Comparison of ENCODE assay signal across 19 cellular contexts in the genomic region with DNA sequence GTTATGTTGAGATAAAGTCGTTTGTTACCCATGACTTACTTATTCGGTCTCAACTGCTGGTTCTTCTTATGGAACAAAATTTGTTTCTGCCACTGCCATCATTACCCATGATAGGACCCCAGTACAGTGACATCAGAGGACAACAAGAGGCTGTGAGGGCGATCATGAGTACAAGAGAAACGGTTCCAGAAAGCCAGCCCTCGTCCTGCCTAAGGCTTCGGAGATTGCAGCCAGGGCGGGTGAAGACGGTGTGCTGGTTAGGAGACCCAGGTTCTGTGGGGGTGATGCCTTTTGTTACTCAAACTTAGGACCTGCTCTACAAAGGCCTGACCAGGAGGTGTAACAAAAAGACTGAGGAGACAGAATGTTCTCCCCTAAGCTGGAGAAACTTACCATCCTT. TPM values are rescaled to one million over a fixed set of nuclear protein-coding genes. Genes with fewer than 3 reads are reported as not detected.
DNase-seq lines count a peak whose midpoint lies in the region; ATAC-seq, FAIRE-seq and TF ChIP-seq lines count a peak whose summit lies in the region.
"Had no signal": no experiment of that assay in that cellular context is flagged by ENCODE, and none has a peak within 500 bp of the region (broad histone marks: within the 10 kb centered on the region; RNA-seq: fewer than 3 reads in every experiment).

No MANE protein-coding gene starts in this region.

- H3K27me3 ChIP-seq in CD4-positive, alpha-beta memory T cell (ENCODE audit: insufficient read depth, low read length), result no peaks in the 10 kb centered on the region
- H3K27me3 ChIP-seq in MG63, result peaks cover 3% of the 10 kb centered on the region; the same call in 1 of the 2 replicates
- H3K27me3 ChIP-seq: testis had no signal

- peak overlapping the region; percentile 76 to 85 (median 84) for H3K4me3 Mint-ChIP-seq in CD4-positive, alpha-beta memory T cell
- peak overlapping the region; percentile 91 for H3K4me3 Mint-ChIP-seq in activated T-helper 17 cell treated with anti-CD3 and anti-CD28 coated beads, Interleukin-2, amount 50 U/mL, for 72 hours
- peak overlapping the region; percentile 31 for H3K4me3 Mint-ChIP-seq in natural killer cell

- POLR2A ChIA-PET in CD4-positive, alpha-beta memory T cell (lab: Charles Lee; ENCODE audit: partially characterized antibody), result interaction anchor here (1.1 to 43.1 kb wide), 7 partner anchors 9 to 66 kb away, joined by 3 to 1810 read pairs (median 16); no protein-coding TSS in a partner anchor

- no peak for TF ChIP-seq CTCF in natural killer cell (IDR thresholded peaks at IDR 0.05)

- H3K27ac Mint-ChIP-seq in CD4-positive, alpha-beta memory T cell, result peak overlapping the region; percentile 91 to 98 (median 95)
- peak overlapping the region; percentile 68 for H3K27ac Mint-ChIP-seq in activated T-helper 17 cell treated with anti-CD3 and anti-CD28 coated beads, Interleukin-2, amount 50 U/mL, for 72 hours
- peak overlapping the region; percentile 84 to 96 for H3K27ac Mint-ChIP-seq in natural killer cell

- no peaks in the 10 kb centered on the region for H3K9me3 ChIP-seq in CD4-positive, alpha-beta memory T cell (ENCODE audit: control insufficient read depth in 1 of 2, low read length in 2 of 2)
- H3K9me3 ChIP-seq in KOPT-K1 (ENCODE audit: insufficient read depth, low read length, poor library complexity, severe bottlenecking) (no peaks in the 10 kb centered on the region), MG63 (no peaks in the 10 kb centered on the region)
- H3K9me3 ChIP-seq: testis had no signal

- H3K36me3 Mint-ChIP-seq in CD4-positive, alpha-beta memory T cell, result peaks cover 0 to 2% of the 10 kb centered on the region in 2 donors
- peaks cover 5% of the 10 kb centered on the region for H3K36me3 Mint-ChIP-seq in activated T-helper 17 cell treated with anti-CD3 and anti-CD28 coated beads, Interleukin-2, amount 50 U/mL, for 72 hours (ENCODE audit: low read depth)
- no peaks in the 10 kb centered on the region for H3K36me3 Mint-ChIP-seq in natural killer cell

- intact Hi-C loops in CD4-positive, alpha-beta memory T cell (cut with micrococcal nuclease), result no loop called here
- intact Hi-C loops in natural killer cell (cut with micrococcal nuclease), result no loop called here

- H3K9me3 Mint-ChIP-seq in CD4-positive, alpha-beta memory T cell, result no peaks in the 10 kb centered on the region
- no peaks in the 10 kb centered on the region for H3K9me3 Mint-ChIP-seq in activated T-helper 17 cell treated with anti-CD3 and anti-CD28 coated beads, Interleukin-2, amount 50 U/mL, for 72 hours
- no peaks in the 10 kb centered on the region for H3K9me3 Mint-ChIP-seq in natural killer cell

- ATAC-seq in activated T-helper 17 cell treated with anti-CD3 and anti-CD28 coated beads, Interleukin-2, amount 50 U/mL, for 72 hours (replicated peaks), result peak; percentile 10
- ATAC-seq in natural killer cell (no peak), HG02798 (IDR thresholded peaks at IDR 0.05; ENCODE audit: poor library complexity, unreplicated experiment) (no peak)

- DNase-seq in CD4-positive, alpha-beta memory T cell, result peak in 1 of 5 donors; percentile 63
- no peak for DNase-seq in natural killer cell
- no peak for DNase-seq in HTR-8/SVneo (ENCODE audit: insufficient read length, low spot score)
- DNase-seq in medulla oblongata (ENCODE audit: extremely low spot score), result no peak
- DNase-seq in MG63, result no peak
- DNase-seq: Calu3; H7; NCI-H1105; NCI-H524 treated with DMSO at 0.1 percent for 48 hours; SIG-M5; stimulated activated CD4-positive, alpha-beta T cell treated with anti-CD3 and anti-CD28 coated beads, Interleukin-2, amount 100 ng/mL, for 48 hours; testis had no signal

- FAIRE-seq in HTR-8/SVneo (lab: Jason Lieb, UNC), result no peak
- FAIRE-seq: colon had no signal

- peaks cover 98% of the 10 kb centered on the region for H3K4me1 ChIP-seq in CD4-positive, alpha-beta memory T cell (ENCODE audit: insufficient read depth, low read length)
- H3K4me1 ChIP-seq: parathyroid adenoma, testis had no signal

- no peaks in the 10 kb centered on the region for H3K27me3 Mint-ChIP-seq in CD4-positive, alpha-beta memory T cell
- H3K27me3 Mint-ChIP-seq in activated T-helper 17 cell treated with anti-CD3 and anti-CD28 coated beads, Interleukin-2, amount 50 U/mL, for 72 hours, result no peaks in the 10 kb centered on the region
- H3K27me3 Mint-ChIP-seq in natural killer cell (ENCODE audit: low read depth in 2 of 2), result no peaks in the 10 kb centered on the region

- no peaks in the 10 kb centered on the region for H3K36me3 ChIP-seq in CD4-positive, alpha-beta memory T cell (ENCODE audit: insufficient read depth, low read length)
- H3K36me3 ChIP-seq in KOPT-K1 (ENCODE audit: insufficient read depth, low read length) (no peaks in the 10 kb centered on the region), MG63 (no peaks in the 10 kb centered on the region)

- peak overlapping the region; percentile 84 for H3K27ac ChIP-seq in CD4-positive, alpha-beta memory T cell (ENCODE audit: low read depth, low read length)
- peak overlapping the region; percentile 90 for H3K27ac ChIP-seq in KOPT-K1 (ENCODE audit: low read depth, low read length, poor library complexity, severe bottlenecking)
- H3K27ac ChIP-seq: parathyroid adenoma, testis had no signal

- H3K4me3 ChIP-seq in CD4-positive, alpha-beta memory T cell (ENCODE audit: low read length in 2 of 2), result peak overlapping the region; percentile 2 to 49
- H3K4me3 ChIP-seq in MG63, result no peak overlapping the region
- H3K4me3 ChIP-seq: lung, testis had no signal

- H3K4me1 Mint-ChIP-seq in CD4-positive, alpha-beta memory T cell, result peaks cover 67 to 100% (median 87%) of the 10 kb centered on the region in 4 donors
- peaks cover 47% of the 10 kb centered on the region for H3K4me1 Mint-ChIP-seq in activated T-helper 17 cell treated with anti-CD3 and anti-CD28 coated beads, Interleukin-2, amount 50 U/mL, for 72 hours
- peaks cover 86 to 94% of the 10 kb centered on the region in 2 donors for H3K4me1 Mint-ChIP-seq in natural killer cell

- CTCF ChIA-PET in CD4-positive, alpha-beta memory T cell (lab: Charles Lee; ENCODE audit: partially characterized antibody), result interaction anchor here (2.9 to 7.3 kb wide), 3 partner anchors 9 to 75 kb away, joined by 15 to 79 read pairs (median 39); no protein-coding TSS in a partner anchor

RNA-seq across cellular contexts. Expression of a gene that starts 10.9 kb away (rescaled TPM):
- 100 to 1,000 TPM; 571 to 596 TPM for total RNA-seq in CD4-positive, alpha-beta memory T cell
- 100 to 1,000 TPM; 184 to 414 TPM for polyA plus RNA-seq in CD4-positive, alpha-beta memory T cell
- 100 to 1,000 TPM in 1 of 2 donors, 10 to 100 TPM in 1; 95.7 to 153 TPM for total RNA-seq in activated T-helper 17 cell treated with anti-CD3 and anti-CD28 coated beads, Interleukin-2, amount 50 U/mL, for 72 hours
- 100 to 1,000 TPM; 277 to 340 (median 295) TPM for total RNA-seq in natural killer cell
- total RNA-seq in MG63 (2014; rRNA removed; shearing (Covaris generic); ENCODE audit: low replicate concordance), result not detected in 2 replicates
- total RNA-seq: H7, myocyte had no signal

Comparison
In these comparisons a context has a peak if more than half of its experiments do, and no peak if none do; other contexts are left out.
1. H3K4me3 Mint-ChIP-seq: peak in every context shown above with its lines; median percentile 91 in activated T-helper 17 cell treated with anti-CD3 and anti-CD28 coated beads, Interleukin-2, amount 50 U/mL, for 72 hours; 84 in CD4-positive, alpha-beta memory T cell; 31 in natural killer cell.
2. RNA of a gene that starts 10.9 kb away (total RNA-seq): 571 to 596 TPM in CD4-positive, alpha-beta memory T cell, 277 to 340 TPM in natural killer cell and 95.7 to 153 TPM in activated T-helper 17 cell treated with anti-CD3 and anti-CD28 coated beads, Interleukin-2, amount 50 U/mL, for 72 hours; not detected in MG63; every median in the first group is over 10 times any median in the second.
3. Peak in every context shown above with its lines, with median percentiles within 50 percentile points of each other: H3K27ac Mint-ChIP-seq.